Comparison of ENCODE assay signal across 9 cellular contexts in the genomic region with DNA sequence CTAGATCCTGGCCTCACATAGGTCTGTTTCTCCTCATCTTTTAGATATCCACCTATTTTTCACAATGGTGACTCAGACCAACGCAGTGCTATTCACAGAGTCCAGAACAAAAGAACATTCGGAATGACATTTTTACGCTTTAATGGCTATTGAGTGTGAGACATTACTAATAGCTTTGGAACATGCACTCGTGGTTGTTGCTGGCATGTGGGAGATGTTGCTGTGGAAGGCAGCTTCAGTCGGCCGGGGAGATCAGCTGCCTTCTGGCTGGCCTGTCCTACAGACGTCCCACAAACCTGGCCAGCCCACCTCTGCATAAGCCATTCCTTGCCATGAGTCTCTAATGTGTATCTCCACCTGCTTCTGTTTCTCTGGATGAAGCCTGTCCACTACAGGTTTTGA. TPM values are rescaled to one million over a fixed set of nuclear protein-coding genes. Genes with fewer than 3 reads are reported as not detected.
DNase-seq lines count a peak whose midpoint lies in the region; ATAC-seq and TF ChIP-seq lines count a peak whose summit lies in the region.
"Had no signal": no experiment of that assay in that cellular context is flagged by ENCODE, and none has a peak within 500 bp of the region (broad histone marks: within the 10 kb centered on the region; RNA-seq: fewer than 3 reads in every experiment).

No MANE protein-coding gene starts in this region.

- no peak for ATAC-seq in stimulated activated memory B cell treated with anti-CD40 and anti-IgM and Interleukin-4, amounts not matched to agents 10 μg/mL and 1 μg/mL and 100 μg/mL, for 72 hours
- no peak for ATAC-seq in GM21360 (IDR thresholded peaks at IDR 0.05; ENCODE audit: unreplicated experiment)

- DNase-seq in T-helper 2 cell treated with Interferon-gamma antibody and Interleukin-4, amounts not matched to agents 5 μg/mL and 100 μg/mL, for 36 hours (ENCODE audit: low spot score): no peak
- DNase-seq in T-helper 2 cell (no peak), SJSA1 (ENCODE audit: low read depth in 1 of 2, low spot score in 2 of 2) (peak; percentile 63 to 80), fibroblast of pulmonary artery (ENCODE audit: low read depth) (peak; percentile 91), anterior cingulate cortex (lab: John Stamatoyannopoulos, UW) (no peak), SW480 (ENCODE audit: low spot score) (no peak)
- DNase-seq: Right ventricle myocardium superior had no signal

- no peak overlapping the region for H3K4me3 ChIP-seq in SJSA1
- no peak overlapping the region for H3K4me3 ChIP-seq in fibroblast of pulmonary artery (replicated peaks; ENCODE audit: low read depth, low read length)

- peak overlapping the region; percentile 100 for H3K4me3 Mint-ChIP-seq in T-helper 2 cell treated with Interferon-gamma antibody and Interleukin-4, amounts not matched to agents 5 μg/mL and 100 μg/mL, for 36 hours
- peak overlapping the region; percentile 43 for H3K4me3 Mint-ChIP-seq in stimulated activated memory B cell treated with anti-CD40 and anti-IgM and Interleukin-4, amounts not matched to agents 10 μg/mL and 1 μg/mL and 100 μg/mL, for 72 hours

- no peaks in the 10 kb centered on the region for H3K27me3 ChIP-seq in SJSA1 (replicated peaks)

- no peak for TF ChIP-seq CTCF in fibroblast of pulmonary artery (IDR thresholded peaks at IDR 0.05; ENCODE audit: low read length, missing control alignments)

- H3K27ac ChIP-seq in SJSA1: peak overlapping the region; percentile 54

- H3K27me3 Mint-ChIP-seq in T-helper 2 cell treated with Interferon-gamma antibody and Interleukin-4, amounts not matched to agents 5 μg/mL and 100 μg/mL, for 36 hours (ENCODE audit: low read depth): no peaks in the 10 kb centered on the region
- H3K27me3 Mint-ChIP-seq in stimulated activated memory B cell treated with anti-CD40 and anti-IgM and Interleukin-4, amounts not matched to agents 10 μg/mL and 1 μg/mL and 100 μg/mL, for 72 hours: no peaks in the 10 kb centered on the region

- H3K36me3 ChIP-seq in SJSA1: no peaks in the 10 kb centered on the region

- H3K36me3 Mint-ChIP-seq in T-helper 2 cell treated with Interferon-gamma antibody and Interleukin-4, amounts not matched to agents 5 μg/mL and 100 μg/mL, for 36 hours (ENCODE audit: low read depth): peaks cover 47% of the 10 kb centered on the region
- peaks cover 43% of the 10 kb centered on the region for H3K36me3 Mint-ChIP-seq in stimulated activated memory B cell treated with anti-CD40 and anti-IgM and Interleukin-4, amounts not matched to agents 10 μg/mL and 1 μg/mL and 100 μg/mL, for 72 hours

- peak overlapping the region; percentile 11 for H3K27ac Mint-ChIP-seq in T-helper 2 cell treated with Interferon-gamma antibody and Interleukin-4, amounts not matched to agents 5 μg/mL and 100 μg/mL, for 36 hours
- H3K27ac Mint-ChIP-seq in stimulated activated memory B cell treated with anti-CD40 and anti-IgM and Interleukin-4, amounts not matched to agents 10 μg/mL and 1 μg/mL and 100 μg/mL, for 72 hours: peak overlapping the region; percentile 93

- H3K4me1 ChIP-seq in SJSA1 (replicated peaks): peaks cover 31% of the 10 kb centered on the region

- no peaks in the 10 kb centered on the region for H3K9me3 ChIP-seq in SJSA1 (replicated peaks)

- no peaks in the 10 kb centered on the region for H3K9me3 Mint-ChIP-seq in T-helper 2 cell treated with Interferon-gamma antibody and Interleukin-4, amounts not matched to agents 5 μg/mL and 100 μg/mL, for 36 hours
- no peaks in the 10 kb centered on the region for H3K9me3 Mint-ChIP-seq in stimulated activated memory B cell treated with anti-CD40 and anti-IgM and Interleukin-4, amounts not matched to agents 10 μg/mL and 1 μg/mL and 100 μg/mL, for 72 hours

- peaks cover 66% of the 10 kb centered on the region for H3K4me1 Mint-ChIP-seq in T-helper 2 cell treated with Interferon-gamma antibody and Interleukin-4, amounts not matched to agents 5 μg/mL and 100 μg/mL, for 36 hours (ENCODE audit: low read depth)
- H3K4me1 Mint-ChIP-seq in stimulated activated memory B cell treated with anti-CD40 and anti-IgM and Interleukin-4, amounts not matched to agents 10 μg/mL and 1 μg/mL and 100 μg/mL, for 72 hours: peaks cover 81% of the 10 kb centered on the region

RNA-seq across cellular contexts. Expression of gene MBP, which starts 3.4 kb away (rescaled TPM):
- total RNA-seq in SJSA1 (2014; rRNA removed; shearing (Covaris generic)): not detected in 2 replicates

Comparison
In these comparisons a context has a peak if more than half of its experiments do, and no peak if none do; other contexts are left out.
1. DNase-seq: peak in SJSA1 (2 of 2) and fibroblast of pulmonary artery (single experiment); none in T-helper 2 cell treated with Interferon-gamma antibody and Interleukin-4, amounts not matched to agents 5 μg/mL and 100 μg/mL, for 36 hours (single experiment), T-helper 2 cell (0 of 5), anterior cingulate cortex (0 of 58) and SW480 (single experiment).